16 cellular contexts compared by ENCODE assay signal in genomic region chr11:110903830-110904229, GRCh38.
DNase-seq lines count a peak whose midpoint lies in the region; TF ChIP-seq lines count a peak whose summit lies in the region.
"Had no signal": no experiment of that assay in that cellular context is flagged by ENCODE, and none has a peak within 500 bp of the region (broad histone marks: within the 10 kb centered on the region; RNA-seq: fewer than 3 reads in every experiment).

No MANE protein-coding gene starts in this region.

- DNase-seq in HCEC 1CT (peak; percentile 44), NCI-H128 (lab: John Stamatoyannopoulos, UW; ENCODE audit: unreplicated experiment) (peak; percentile 55), astrocyte of the hippocampus (ENCODE audit: low read depth, low spot score) (peak; percentile 58), left kidney (ENCODE audit: low read depth, low spot score) (peak; percentile 34), NCI-H146 (lab: John Stamatoyannopoulos, UW) (no peak), smooth muscle cell (lab: John Stamatoyannopoulos, UW; ENCODE audit: unreplicated experiment) (no peak), NCI-H526 (lab: John Stamatoyannopoulos, UW) (no peak)
- DNase-seq in effector CD8-positive, alpha-beta T cell (lab: John Stamatoyannopoulos, UW) = no peak
- DNase-seq: activated CD4-positive, alpha-beta T cell treated with anti-CD3 and anti-CD28 coated beads, Interleukin-2, amount 50 U/mL, for 1 hour; activated naive CD4-positive, alpha-beta T cell treated with anti-CD3 and anti-CD28 coated beads, Interleukin-2, amount 10 ng/mL, durations not matched to agents 7 days and 5 days; activated T-cell treated with anti-CD3 and anti-CD28 coated beads for 4 hours; DMS153; stimulated activated CD4-positive, alpha-beta T cell treated with anti-CD3 and anti-CD28 coated beads, Interleukin-12 subunit alpha, Interleukin-12 subunit beta, amount 100 ng/mL, for 4 hours; trophoblast cell had no signal

- no peak overlapping the region for H3K4me2 ChIP-seq in smooth muscle cell

- H3K4me3 ChIP-seq in smooth muscle cell = no peak overlapping the region
- H3K4me3 ChIP-seq: psoas muscle, SJSA1 had no signal

- no peaks in the 10 kb centered on the region for H3K27me3 ChIP-seq in smooth muscle cell (ENCODE audit: low read depth)
- H3K27me3 ChIP-seq: SJSA1 had no signal

- no peak for TF ChIP-seq CTCF in smooth muscle cell (IDR thresholded peaks at IDR 0.05; ENCODE audit: borderline replicate concordance, insufficient read depth, poor library complexity, severe bottlenecking)

- no peak overlapping the region for H2AFZ ChIP-seq in smooth muscle cell (ENCODE audit: low read depth)

- no peaks in the 10 kb centered on the region for H4K20me1 ChIP-seq in smooth muscle cell (ENCODE audit: low read depth)

- WGBS in smooth muscle cell (ENCODE audit: low lambda C conversion rate) = 32% methylated on average over 5 of the region's 5 CpGs

- no peaks in the 10 kb centered on the region for H3K9me3 ChIP-seq in smooth muscle cell (replicated peaks; ENCODE audit: low read depth)
- H3K9me3 ChIP-seq: psoas muscle, SJSA1 had no signal

- H3K79me2 ChIP-seq in smooth muscle cell (ENCODE audit: low read depth) = no peaks in the 10 kb centered on the region

- H3F3A ChIP-seq in smooth muscle cell (ENCODE audit: low read depth) = no peaks in the 10 kb centered on the region

- H3K4me1 ChIP-seq in smooth muscle cell (ENCODE audit: low read depth) = no peaks in the 10 kb centered on the region
- H3K4me1 ChIP-seq: SJSA1 had no signal

- H3K27ac ChIP-seq in smooth muscle cell (ENCODE audit: low read depth) = no peak overlapping the region
- H3K27ac ChIP-seq: psoas muscle, SJSA1 had no signal

- H3K9ac ChIP-seq in smooth muscle cell (ENCODE audit: low read depth) = no peak overlapping the region

- no peaks in the 10 kb centered on the region for H3K36me3 ChIP-seq in smooth muscle cell (ENCODE audit: low read depth)
- H3K36me3 ChIP-seq: SJSA1 had no signal

Comparison
In these comparisons a context has a peak if more than half of its experiments do, and no peak if none do; other contexts are left out.
1. DNase-seq: peak in HCEC 1CT (single experiment), NCI-H128 (single experiment), astrocyte of the hippocampus (single experiment) and left kidney (single experiment); none in NCI-H146 (single experiment), smooth muscle cell (single experiment), NCI-H526 (0 of 2) and effector CD8-positive, alpha-beta T cell (single experiment).